Comparison of ENCODE assay signal across 1 cellular context in genomic region chr2:151297882-151298281, GRCh38.
TF ChIP-seq lines count a peak whose summit lies in the region.

No MANE protein-coding gene starts in this region.

TF ChIP-seq in WTC11, 78 proteins besides CTCF, POLR2A, EP300 and RAD21 (continued from another document):
- TF ChIP-seq ZNF281 (CRISPR knock-in tag; IDR thresholded peaks at IDR 0.05) = no peak
- no peak for TF ChIP-seq ZNF317 (CRISPR knock-in tag; IDR thresholded peaks at IDR 0.05; ENCODE audit: borderline replicate concordance, low read depth)
- no peak for TF ChIP-seq GABPB1 (CRISPR knock-in tag; IDR thresholded peaks at IDR 0.05)
- TF ChIP-seq NFE2L1 (CRISPR knock-in tag; IDR thresholded peaks at IDR 0.05) = no peak
- TF ChIP-seq, protein P1, sequence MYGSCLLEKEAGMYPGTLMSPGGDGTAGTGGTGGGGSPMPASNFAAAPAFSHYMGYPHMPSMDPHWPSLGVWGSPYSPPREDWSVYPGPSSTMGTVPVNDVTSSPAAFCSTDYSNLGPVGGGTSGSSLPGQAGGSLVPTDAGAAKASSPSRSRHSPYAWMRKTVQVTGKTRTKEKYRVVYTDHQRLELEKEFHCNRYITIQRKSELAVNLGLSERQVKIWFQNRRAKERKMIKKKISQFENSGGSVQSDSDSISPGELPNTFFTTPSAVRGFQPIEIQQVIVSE (CRISPR knock-in tag; IDR thresholded peaks at IDR 0.05; ENCODE audit: borderline replicate concordance) = no peak
- TF ChIP-seq ATF1 (CRISPR knock-in tag; IDR thresholded peaks at IDR 0.05) = no peak
- TF ChIP-seq, protein P2, sequence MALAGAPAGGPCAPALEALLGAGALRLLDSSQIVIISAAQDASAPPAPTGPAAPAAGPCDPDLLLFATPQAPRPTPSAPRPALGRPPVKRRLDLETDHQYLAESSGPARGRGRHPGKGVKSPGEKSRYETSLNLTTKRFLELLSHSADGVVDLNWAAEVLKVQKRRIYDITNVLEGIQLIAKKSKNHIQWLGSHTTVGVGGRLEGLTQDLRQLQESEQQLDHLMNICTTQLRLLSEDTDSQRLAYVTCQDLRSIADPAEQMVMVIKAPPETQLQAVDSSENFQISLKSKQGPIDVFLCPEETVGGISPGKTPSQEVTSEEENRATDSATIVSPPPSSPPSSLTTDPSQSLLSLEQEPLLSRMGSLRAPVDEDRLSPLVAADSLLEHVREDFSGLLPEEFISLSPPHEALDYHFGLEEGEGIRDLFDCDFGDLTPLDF (CRISPR knock-in tag; IDR thresholded peaks at IDR 0.05) = no peak
